In the genomic region with DNA sequence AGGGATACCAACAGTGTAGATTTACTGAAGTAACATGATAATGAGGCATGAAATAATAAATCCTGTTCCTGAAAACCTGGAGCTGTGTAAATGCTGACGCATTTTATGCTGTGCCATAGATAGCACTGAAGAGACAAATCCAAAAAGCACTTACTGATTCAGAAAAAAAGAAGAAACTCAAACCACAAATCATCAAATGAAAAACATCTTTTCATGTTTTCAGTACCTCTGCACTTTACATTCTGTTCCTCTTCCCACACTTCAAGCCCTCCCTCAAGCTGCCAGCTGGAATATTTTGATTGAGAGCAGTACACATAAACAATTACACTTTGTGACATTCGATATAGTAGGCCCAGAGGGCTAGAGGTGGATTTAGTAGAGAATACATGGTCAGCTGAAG, we compare ENCODE assay signal across 23 cellular contexts.
DNase-seq lines count a peak whose midpoint lies in the region; ATAC-seq and TF ChIP-seq lines count a peak whose summit lies in the region.
"Had no signal": no experiment of that assay in that cellular context is flagged by ENCODE, and none has a peak within 500 bp of the region (broad histone marks: within the 10 kb centered on the region; RNA-seq: fewer than 3 reads in every experiment).

No MANE protein-coding gene starts in this region.

- H3K4me3 ChIP-seq in BJ (ENCODE audit: low read depth, low read length): no peak overlapping the region
- no peak overlapping the region for H3K4me3 ChIP-seq in SK-N-SH (ENCODE audit: low read depth in 2 of 2, low read length in 1 of 2)
- no peak overlapping the region for H3K4me3 ChIP-seq in foreskin fibroblast (ENCODE audit: low read depth in 1 of 2, low read length in 2 of 2)
- H3K4me3 ChIP-seq: breast epithelium, gastroesophageal sphincter, K562, stomach had no signal

- H3F3A ChIP-seq in SK-N-SH (replicated peaks; ENCODE audit: insufficient read depth): peaks cover 25% of the 10 kb centered on the region

- 38% methylated on average over 2 of the region's 2 CpGs for WGBS in SK-N-SH (ENCODE audit: low lambda C conversion rate)

- peaks cover 5 to 23% of the 10 kb centered on the region in 2 experiments; a peak in 2 of 4 replicates for H3K4me1 ChIP-seq in SK-N-SH (ENCODE audit: control insufficient read depth in 1 of 2, insufficient read depth in 2 of 2, low read depth in 1 of 2, low read length in 1 of 2)
- H3K4me1 ChIP-seq: breast epithelium, Caco-2, gastroesophageal sphincter, stomach had no signal

- no peak overlapping the region for H2AFZ ChIP-seq in SK-N-SH (ENCODE audit: low read depth)

- no peak overlapping the region for H3K9ac ChIP-seq in SK-N-SH

- H3K4me3 Mint-ChIP-seq in natural killer cell treated with Interleukin-12 subunit alpha and Interleukin-12 subunit beta and Interleukin-15 and Interleukin-18, amount 100 ng/mL, for 72 hours: no peak overlapping the region
- H3K4me3 Mint-ChIP-seq: T-helper 2 cell treated with Interferon-gamma antibody and Interleukin-4, amounts not matched to agents 5 μg/mL and 100 μg/mL, for 36 hours had no signal

- H3K36me3 Mint-ChIP-seq in natural killer cell treated with Interleukin-12 subunit alpha and Interleukin-12 subunit beta and Interleukin-15 and Interleukin-18, amount 100 ng/mL, for 72 hours: no peaks in the 10 kb centered on the region

- H3K36me3 ChIP-seq in BJ (ENCODE audit: control insufficient read depth, insufficient read depth, low read length) (no peaks in the 10 kb centered on the region), SK-N-SH (replicated peaks in 1 of 2; ENCODE audit: control insufficient read depth in 1 of 2, insufficient read depth in 2 of 2, low read length in 1 of 2) (peaks cover 7 to 54% of the 10 kb centered on the region in 2 experiments)
- H3K36me3 ChIP-seq: breast epithelium, gastroesophageal sphincter, stomach had no signal

- DNase-seq in BJ (ENCODE audit: low read depth): peak; percentile 20
- DNase-seq in LHCN-M2 (ENCODE audit: low read depth): peak; percentile 71
- DNase-seq in SK-N-SH: no peak
- peak; percentile 37 to 62 for DNase-seq in foreskin fibroblast
- no peak for DNase-seq in effector CD4-positive, alpha-beta T cell
- no peak for DNase-seq in ecto neural progenitor cell (ENCODE audit: low spot score)
- DNase-seq in natural killer cell treated with Interleukin-12 subunit alpha and Interleukin-12 subunit beta and Interleukin-15 and Interleukin-18, amount 100 ng/mL, for 72 hours (ENCODE audit: low spot score): no peak
- DNase-seq: activated CD4-positive, alpha-beta T cell treated with anti-CD3 and anti-CD28 coated beads for 1 hour; activated CD8-positive, alpha-beta memory T cell treated with anti-CD3 and anti-CD28 coated beads, Interleukin-2, amount 50 U/mL, for 48 hours; activated naive CD4-positive, alpha-beta T cell; Caco-2; effector memory CD4-positive, alpha-beta T cell; NCI-H146; NK-92 treated with Interleukin-12 subunit alpha and Interleukin-12 subunit beta, amount 100 ng/mL, for 24 hours; SIG-M5; stomach had no signal

- H3K4me1 Mint-ChIP-seq in natural killer cell treated with Interleukin-12 subunit alpha and Interleukin-12 subunit beta and Interleukin-15 and Interleukin-18, amount 100 ng/mL, for 72 hours (ENCODE audit: low read depth in 2 of 2): no peaks in the 10 kb centered on the region

- H3K9me3 ChIP-seq in SK-N-SH: no peaks in the 10 kb centered on the region
- H3K9me3 ChIP-seq: breast epithelium, Caco-2, gastroesophageal sphincter, stomach had no signal

- ATAC-seq in HG03469 (IDR thresholded peaks at IDR 0.05; ENCODE audit: unreplicated experiment): no peak
- no peak for ATAC-seq in natural killer cell treated with Interleukin-12 subunit alpha and Interleukin-12 subunit beta and Interleukin-15 and Interleukin-18, amount 100 ng/mL, for 72 hours
- ATAC-seq: gastroesophageal sphincter, K562 had no signal

- H3K27ac Mint-ChIP-seq in natural killer cell treated with Interleukin-12 subunit alpha and Interleukin-12 subunit beta and Interleukin-15 and Interleukin-18, amount 100 ng/mL, for 72 hours: no peak overlapping the region
- H3K27ac Mint-ChIP-seq: progenitor cell of endocrine pancreas; T-helper 2 cell treated with Interferon-gamma antibody and Interleukin-4, amounts not matched to agents 5 μg/mL and 100 μg/mL, for 36 hours had no signal

- H3K9me2 ChIP-seq in SK-N-SH: no peaks in the 10 kb centered on the region

- no peak overlapping the region for H3K4me2 ChIP-seq in SK-N-SH

- peak; percentile 69 to 82; a peak in 3 of 4 replicates for TF ChIP-seq EP300 in SK-N-SH (IDR thresholded peaks at IDR 0.05; ENCODE audit: borderline replicate concordance in 1 of 2, low read depth in 1 of 2, low read length in 1 of 2)

- H3K27ac ChIP-seq in SK-N-SH (ENCODE audit: low read depth in 2 of 2, low read length in 1 of 2): peak overlapping the region; percentile 74 to 85
- H3K27ac ChIP-seq: breast epithelium, gastroesophageal sphincter, HL-60, stomach had no signal

- TF ChIP-seq RAD21 in SK-N-SH (IDR thresholded peaks at IDR 0.05; ENCODE audit: low read length): no peak

- POLR2A ChIA-PET in BJ (lab: Charles Lee) (no interaction called here), SK-N-SH (lab: Yijun Ruan, JAX) (no interaction called here)

- no peaks in the 10 kb centered on the region for H3K27me3 ChIP-seq in BJ (ENCODE audit: control insufficient read depth, insufficient read depth, low read length)
- no peaks in the 10 kb centered on the region for H3K27me3 ChIP-seq in SK-N-SH (ENCODE audit: insufficient read depth)
- H3K27me3 ChIP-seq: breast epithelium, gastroesophageal sphincter, stomach had no signal

- TF ChIP-seq CTCF in BJ (IDR thresholded peaks at IDR 0.05; ENCODE audit: insufficient read depth, low read depth, low read length): no peak
- no peak for TF ChIP-seq CTCF in SK-N-SH (IDR thresholded peaks at IDR 0.05)
- no peak for TF ChIP-seq CTCF in foreskin fibroblast (IDR thresholded peaks at IDR 0.05; ENCODE audit: low read depth, low read length)

- H3K27me3 Mint-ChIP-seq in natural killer cell treated with Interleukin-12 subunit alpha and Interleukin-12 subunit beta and Interleukin-15 and Interleukin-18, amount 100 ng/mL, for 72 hours: no peaks in the 10 kb centered on the region
- H3K27me3 Mint-ChIP-seq: progenitor cell of endocrine pancreas had no signal

- CTCF ChIA-PET in BJ (lab: Yijun Ruan, JAX) (no interaction called here), SK-N-SH (lab: Yijun Ruan, JAX) (interaction anchor here (0.9 to 1.5 kb wide), 2 partner anchors 46 to 200 kb away, joined by 3 read pairs; no protein-coding TSS in a partner anchor)

- H3K79me2 ChIP-seq in SK-N-SH (ENCODE audit: insufficient read depth): no peaks in the 10 kb centered on the region

- peaks cover 8% of the 10 kb centered on the region for H3K9me3 Mint-ChIP-seq in natural killer cell treated with Interleukin-12 subunit alpha and Interleukin-12 subunit beta and Interleukin-15 and Interleukin-18, amount 100 ng/mL, for 72 hours

- H4K20me1 ChIP-seq in SK-N-SH (ENCODE audit: insufficient read depth): no peaks in the 10 kb centered on the region

TF ChIP-seq in SK-N-SH, 30 proteins besides CTCF, POLR2A, EP300 and RAD21 (continues in another document):
- TF ChIP-seq SMC3 (IDR thresholded peaks at IDR 0.05; ENCODE audit: low read depth, low read length) (no peak), ELF1 (IDR thresholded peaks at IDR 0.05) (no peak), GATA2 (CRISPR knock-in tag; IDR thresholded peaks at IDR 0.05) (no peak), GABPA (IDR thresholded peaks at IDR 0.05; ENCODE audit: low read depth) (no peak), RFX5 (IDR thresholded peaks at IDR 0.05; ENCODE audit: low read length) (no peak), RXRA (IDR thresholded peaks at IDR 0.05; ENCODE audit: borderline replicate concordance, low read depth) (no peak; the same call in 1 of the 2 replicates), YY1 (IDR thresholded peaks at IDR 0.05; ENCODE audit: low read depth) (no peak), RCOR1 (IDR thresholded peaks at IDR 0.05; ENCODE audit: low read length) (no peak), TEAD4 (IDR thresholded peaks at IDR 0.05; ENCODE audit: borderline replicate concordance, insufficient read depth) (peak; percentile 61; the same call in 1 of the 2 replicates), TCF12 (IDR thresholded peaks at IDR 0.05) (peak; percentile 97), FOSL2 (IDR thresholded peaks at IDR 0.05; ENCODE audit: borderline replicate concordance, low read depth) (peak; percentile 52; the same call in 1 of the 2 replicates), CHD2 (IDR thresholded peaks at IDR 0.05; ENCODE audit: low read length, partially characterized antibody) (no peak), JUND (IDR thresholded peaks at IDR 0.05) (peak; percentile 73), POLR2AphosphoS5 (IDR thresholded peaks at IDR 0.05; ENCODE audit: low read depth, low read length) (peak; percentile 31; the same call in 1 of the 2 replicates), MEF2A (IDR thresholded peaks at IDR 0.05; ENCODE audit: borderline replicate concordance, low read depth) (no peak), EZH2phosphoT487 (IDR thresholded peaks at IDR 0.05; ENCODE audit: borderline replicate concordance, low read depth) (no peak)
- TF ChIP-seq, protein P1, sequence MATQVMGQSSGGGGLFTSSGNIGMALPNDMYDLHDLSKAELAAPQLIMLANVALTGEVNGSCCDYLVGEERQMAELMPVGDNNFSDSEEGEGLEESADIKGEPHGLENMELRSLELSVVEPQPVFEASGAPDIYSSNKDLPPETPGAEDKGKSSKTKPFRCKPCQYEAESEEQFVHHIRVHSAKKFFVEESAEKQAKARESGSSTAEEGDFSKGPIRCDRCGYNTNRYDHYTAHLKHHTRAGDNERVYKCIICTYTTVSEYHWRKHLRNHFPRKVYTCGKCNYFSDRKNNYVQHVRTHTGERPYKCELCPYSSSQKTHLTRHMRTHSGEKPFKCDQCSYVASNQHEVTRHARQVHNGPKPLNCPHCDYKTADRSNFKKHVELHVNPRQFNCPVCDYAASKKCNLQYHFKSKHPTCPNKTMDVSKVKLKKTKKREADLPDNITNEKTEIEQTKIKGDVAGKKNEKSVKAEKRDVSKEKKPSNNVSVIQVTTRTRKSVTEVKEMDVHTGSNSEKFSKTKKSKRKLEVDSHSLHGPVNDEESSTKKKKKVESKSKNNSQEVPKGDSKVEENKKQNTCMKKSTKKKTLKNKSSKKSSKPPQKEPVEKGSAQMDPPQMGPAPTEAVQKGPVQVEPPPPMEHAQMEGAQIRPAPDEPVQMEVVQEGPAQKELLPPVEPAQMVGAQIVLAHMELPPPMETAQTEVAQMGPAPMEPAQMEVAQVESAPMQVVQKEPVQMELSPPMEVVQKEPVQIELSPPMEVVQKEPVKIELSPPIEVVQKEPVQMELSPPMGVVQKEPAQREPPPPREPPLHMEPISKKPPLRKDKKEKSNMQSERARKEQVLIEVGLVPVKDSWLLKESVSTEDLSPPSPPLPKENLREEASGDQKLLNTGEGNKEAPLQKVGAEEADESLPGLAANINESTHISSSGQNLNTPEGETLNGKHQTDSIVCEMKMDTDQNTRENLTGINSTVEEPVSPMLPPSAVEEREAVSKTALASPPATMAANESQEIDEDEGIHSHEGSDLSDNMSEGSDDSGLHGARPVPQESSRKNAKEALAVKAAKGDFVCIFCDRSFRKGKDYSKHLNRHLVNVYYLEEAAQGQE (IDR thresholded peaks at IDR 0.05; ENCODE audit: low read depth, low read length): no peak

Comparison
In these comparisons a context has a peak if more than half of its experiments do, and no peak if none do; other contexts are left out.
1. DNase-seq: peak in BJ (single experiment), LHCN-M2 (single experiment) and foreskin fibroblast (2 of 2); none in SK-N-SH (single experiment), effector CD4-positive, alpha-beta T cell (single experiment), ecto neural progenitor cell (single experiment) and natural killer cell treated with Interleukin-12 subunit alpha and Interleukin-12 subunit beta and Interleukin-15 and Interleukin-18, amount 100 ng/mL, for 72 hours (single experiment).